In genomic region chr1:23356451-23356850, GRCh38 we compare ENCODE assay signal across 19 cellular contexts.
"Had no signal": no experiment of that assay in that cellular context is flagged by ENCODE, and none has a peak within 500 bp of the region (broad histone marks: within the 10 kb centered on the region; RNA-seq: fewer than 3 reads in every experiment).

No MANE protein-coding gene starts in this region.

- H3K27me3 Mint-ChIP-seq: effector memory CD8-positive, alpha-beta T cell had no signal

- H3K27ac Mint-ChIP-seq: activated naive CD4-positive, alpha-beta T cell treated with anti-CD3 and anti-CD28 coated beads for 36 hours; effector memory CD8-positive, alpha-beta T cell; stimulated activated effector memory CD8-positive, alpha-beta T cell treated with anti-CD3 and anti-CD28 coated beads, Interleukin-12 subunit alpha, Interleukin-12 subunit beta, amount 100 ng/mL, for 72 hours had no signal

- H3K36me3 ChIP-seq: neutrophil had no signal

- H3K4me3 ChIP-seq: pancreas, stomach had no signal

- ATAC-seq: activated T-cell treated with anti-CD3 and anti-CD28 coated beads, Interleukin-2, amount 50 U/mL, for 4 hours; effector memory CD8-positive, alpha-beta T cell; pancreas; stimulated activated effector memory CD8-positive, alpha-beta T cell treated with anti-CD3 and anti-CD28 coated beads, Interleukin-12 subunit alpha, Interleukin-12 subunit beta, amount 100 ng/mL, for 72 hours had no signal

- H3K27me3 ChIP-seq: brain microvascular endothelial cell, neutrophil, pancreas, stomach had no signal

- H3K4me1 ChIP-seq: pancreas, stomach had no signal

- H3K27ac ChIP-seq: brain microvascular endothelial cell, epithelial cell of prostate, neutrophil, pancreas, VCaP had no signal

- H3K4me3 Mint-ChIP-seq: activated naive CD4-positive, alpha-beta T cell treated with anti-CD3 and anti-CD28 coated beads for 36 hours; activated T-cell treated with anti-CD3 and anti-CD28 coated beads, Interleukin-2, amount 50 U/mL, for 4 hours; effector memory CD8-positive, alpha-beta T cell; stimulated activated effector memory CD8-positive, alpha-beta T cell treated with anti-CD3 and anti-CD28 coated beads, Interleukin-12 subunit alpha, Interleukin-12 subunit beta, amount 100 ng/mL, for 72 hours had no signal

- DNase-seq: activated CD4-positive, alpha-beta T cell treated with anti-CD3 and anti-CD28 coated beads, Interleukin-2, amount 50 U/mL, for 1 hour; activated CD4-positive, CD25-positive, alpha-beta regulatory T cell treated with anti-CD3 and anti-CD28 coated beads, Interleukin-2, amount 50 U/mL, for 72 hours; activated CD8-positive, alpha-beta memory T cell treated with anti-CD3 and anti-CD28 coated beads, Interleukin-2, amount 50 U/mL, for 4 hours; activated naive CD4-positive, alpha-beta T cell treated with anti-CD3 and anti-CD28 coated beads for 36 hours; activated T-cell treated with anti-CD3 and anti-CD28 coated beads, Interleukin-2, amount 50 U/mL, for 4 hours; brain microvascular endothelial cell; dermis blood vessel endothelial cell; effector memory CD8-positive, alpha-beta T cell; foreskin fibroblast; islet precursor cell; stimulated activated CD4-positive, alpha-beta T cell treated with anti-CD3 and anti-CD28 coated beads, Interleukin-4, amount 100 ng/mL, for 24 hours; stomach; SW 1271; T-helper 2 cell had no signal
